Comparison of ENCODE assay signal across 19 cellular contexts in the genomic region with DNA sequence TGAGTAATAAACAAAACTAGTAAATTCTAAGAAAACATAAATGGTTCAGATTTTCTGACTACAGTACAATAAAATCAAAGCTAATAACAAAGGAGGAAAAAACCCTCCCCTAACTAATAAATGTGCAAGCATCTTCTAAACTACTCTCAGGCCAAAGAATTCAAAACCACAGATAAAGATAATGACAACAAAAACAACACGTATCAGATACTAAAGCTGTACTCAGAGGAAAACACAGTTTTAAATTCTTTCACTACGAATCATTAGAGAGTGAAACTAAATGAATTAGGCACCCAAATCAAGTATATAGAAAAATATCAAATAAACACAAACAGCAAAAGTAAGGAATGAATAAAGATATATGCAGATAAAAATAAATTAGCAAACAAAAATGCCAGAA.
DNase-seq lines count a peak whose midpoint lies in the region; ATAC-seq, FAIRE-seq and TF ChIP-seq lines count a peak whose summit lies in the region.
"Had no signal": no experiment of that assay in that cellular context is flagged by ENCODE, and none has a peak within 500 bp of the region (broad histone marks: within the 10 kb centered on the region; RNA-seq: fewer than 3 reads in every experiment).

No MANE protein-coding gene starts in this region.

- H3K27me3 ChIP-seq in ACC112 (ENCODE audit: insufficient read depth, low read length): no peaks in the 10 kb centered on the region
- H3K27me3 ChIP-seq in colonic mucosa: no peaks in the 10 kb centered on the region
- H3K27me3 ChIP-seq: Peyer's patch had no signal

- no peak overlapping the region for H3K27ac ChIP-seq in ACC112 (ENCODE audit: low read depth, low read length)
- peak overlapping the region; percentile 85 for H3K27ac ChIP-seq in mesodermal cell (ENCODE audit: low read depth, low read length, severe bottlenecking)
- H3K27ac ChIP-seq in colonic mucosa: no peak overlapping the region
- H3K27ac ChIP-seq: A549, Peyer's patch had no signal

- peak overlapping the region; percentile 13; the same call in 1 of the 2 replicates for H3K27ac Mint-ChIP-seq in WTC11

- no peak overlapping the region for H2AFZ ChIP-seq in ACC112 (ENCODE audit: low read length, unreplicated experiment)

- H3K27me3 Mint-ChIP-seq in WTC11 (ENCODE audit: low read depth): no peaks in the 10 kb centered on the region; the same call in 1 of the 2 replicates

- H3K36me3 ChIP-seq in ACC112 (ENCODE audit: insufficient read depth, low read length) (no peaks in the 10 kb centered on the region), mesodermal cell (ENCODE audit: control insufficient read depth, insufficient read depth, low read length) (no peaks in the 10 kb centered on the region), colonic mucosa (no peaks in the 10 kb centered on the region)
- H3K36me3 ChIP-seq: Peyer's patch had no signal

- CTCF ChIA-PET in WTC11 (lab: Charles Lee): no interaction called here

- no peaks in the 10 kb centered on the region for H3K9me3 Mint-ChIP-seq in WTC11

- no peaks in the 10 kb centered on the region for H3K79me2 ChIP-seq in ACC112 (ENCODE audit: control insufficient read depth, insufficient read depth, low read length, unreplicated experiment)

- FAIRE-seq in endometrium (lab: Jason Lieb, UNC): peak; percentile 99
- no peak for FAIRE-seq in urothelium cell line (lab: Jason Lieb, UNC)
- FAIRE-seq: A549, GM12878 had no signal

- H3K9ac ChIP-seq in colonic mucosa (ENCODE audit: low read depth in 2 of 2, low read length in 2 of 2): no peak overlapping the region

- TF ChIP-seq CTCF in WTC11 (IDR thresholded peaks at IDR 0.05) (no peak), colonic mucosa (IDR thresholded peaks at IDR 0.05) (no peak)

- no peak overlapping the region for H3K4me3 Mint-ChIP-seq in WTC11

- H3K4me3 ChIP-seq in ACC112 (ENCODE audit: low read depth, low read length): peak overlapping the region; percentile 33; the same call in 1 of the 2 replicates
- no peak overlapping the region for H3K4me3 ChIP-seq in mesodermal cell (ENCODE audit: extremely low read depth, insufficient read depth, low read length, poor library complexity, severe bottlenecking)
- H3K4me3 ChIP-seq in colonic mucosa: no peak overlapping the region
- H3K4me3 ChIP-seq: A549, GM12878, Peyer's patch had no signal

- no peaks in the 10 kb centered on the region for H3K4me1 ChIP-seq in ACC112 (ENCODE audit: control insufficient read depth, insufficient read depth, low read length, unreplicated experiment)
- peaks cover 18% of the 10 kb centered on the region for H3K4me1 ChIP-seq in mesodermal cell (ENCODE audit: control insufficient read depth, insufficient read depth, low read length, poor library complexity, severe bottlenecking)
- no peaks in the 10 kb centered on the region for H3K4me1 ChIP-seq in colonic mucosa
- H3K4me1 ChIP-seq: A549, Caco-2, Peyer's patch had no signal

- no peak for ATAC-seq in WTC11
- ATAC-seq: A549, GM12878 had no signal

- no peaks in the 10 kb centered on the region for H3K36me3 Mint-ChIP-seq in WTC11

- intact Hi-C loops in colonic mucosa (cut with DNase I): no loop called here

- no peaks in the 10 kb centered on the region for H3K9me3 ChIP-seq in mesodermal cell (ENCODE audit: control insufficient read depth, low read length)
- no peaks in the 10 kb centered on the region for H3K9me3 ChIP-seq in colonic mucosa
- H3K9me3 ChIP-seq: A549, Caco-2, Peyer's patch had no signal

- 20% methylated on average over 1 of the region's 2 CpGs; no CpG with 5 or more reads in 1 of the 2 experiments for WGBS in mesodermal cell (ENCODE audit: insufficient coverage in 2 of 2), 2 experiments

- no peak for DNase-seq in WTC11 (ENCODE audit: low spot score)
- DNase-seq in NCI-H748 (lab: John Stamatoyannopoulos, UW; ENCODE audit: unreplicated experiment): no peak
- DNase-seq in urothelium cell line (ENCODE audit: low spot score): no peak
- DNase-seq in amygdala (lab: John Stamatoyannopoulos, UW): no peak
- DNase-seq in colonic mucosa: no peak
- DNase-seq: AML-193, Caco-2, HCEC 1CT, IMR-90, Kasumi-1, NCI-H1930, NCI-H2171 treated with DMSO at 0.1 percent for 48 hours, NCI-H82, Peyer's patch had no signal

- POLR2A ChIA-PET in WTC11 (lab: Charles Lee): no interaction called here

- H3K4me1 Mint-ChIP-seq in WTC11: peaks cover 18% of the 10 kb centered on the region

TF ChIP-seq in WTC11, 78 proteins besides CTCF, POLR2A, EP300 and RAD21 (continues in another document):
- TF ChIP-seq IRF2 (CRISPR knock-in tag; IDR thresholded peaks at IDR 0.05; ENCODE audit: borderline replicate concordance, low read depth) (no peak), ATF3 (CRISPR knock-in tag; conservative IDR thresholded peaks at IDR 0.05) (no peak), ATF6 (CRISPR knock-in tag; IDR thresholded peaks at IDR 0.05) (no peak), SMAD3 (CRISPR knock-in tag; IDR thresholded peaks at IDR 0.05; ENCODE audit: borderline replicate concordance) (no peak), ARID4B (CRISPR knock-in tag; IDR thresholded peaks at IDR 0.05; ENCODE audit: borderline replicate concordance) (no peak)
- TF ChIP-seq, protein P1, sequence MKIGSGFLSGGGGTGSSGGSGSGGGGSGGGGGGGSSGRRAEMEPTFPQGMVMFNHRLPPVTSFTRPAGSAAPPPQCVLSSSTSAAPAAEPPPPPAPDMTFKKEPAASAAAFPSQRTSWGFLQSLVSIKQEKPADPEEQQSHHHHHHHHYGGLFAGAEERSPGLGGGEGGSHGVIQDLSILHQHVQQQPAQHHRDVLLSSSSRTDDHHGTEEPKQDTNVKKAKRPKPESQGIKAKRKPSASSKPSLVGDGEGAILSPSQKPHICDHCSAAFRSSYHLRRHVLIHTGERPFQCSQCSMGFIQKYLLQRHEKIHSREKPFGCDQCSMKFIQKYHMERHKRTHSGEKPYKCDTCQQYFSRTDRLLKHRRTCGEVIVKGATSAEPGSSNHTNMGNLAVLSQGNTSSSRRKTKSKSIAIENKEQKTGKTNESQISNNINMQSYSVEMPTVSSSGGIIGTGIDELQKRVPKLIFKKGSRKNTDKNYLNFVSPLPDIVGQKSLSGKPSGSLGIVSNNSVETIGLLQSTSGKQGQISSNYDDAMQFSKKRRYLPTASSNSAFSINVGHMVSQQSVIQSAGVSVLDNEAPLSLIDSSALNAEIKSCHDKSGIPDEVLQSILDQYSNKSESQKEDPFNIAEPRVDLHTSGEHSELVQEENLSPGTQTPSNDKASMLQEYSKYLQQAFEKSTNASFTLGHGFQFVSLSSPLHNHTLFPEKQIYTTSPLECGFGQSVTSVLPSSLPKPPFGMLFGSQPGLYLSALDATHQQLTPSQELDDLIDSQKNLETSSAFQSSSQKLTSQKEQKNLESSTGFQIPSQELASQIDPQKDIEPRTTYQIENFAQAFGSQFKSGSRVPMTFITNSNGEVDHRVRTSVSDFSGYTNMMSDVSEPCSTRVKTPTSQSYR (CRISPR knock-in tag; IDR thresholded peaks at IDR 0.05): no peak
- TF ChIP-seq, protein P2, sequence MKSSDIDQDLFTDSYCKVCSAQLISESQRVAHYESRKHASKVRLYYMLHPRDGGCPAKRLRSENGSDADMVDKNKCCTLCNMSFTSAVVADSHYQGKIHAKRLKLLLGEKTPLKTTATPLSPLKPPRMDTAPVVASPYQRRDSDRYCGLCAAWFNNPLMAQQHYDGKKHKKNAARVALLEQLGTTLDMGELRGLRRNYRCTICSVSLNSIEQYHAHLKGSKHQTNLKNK (CRISPR knock-in tag; IDR thresholded peaks at IDR 0.05): no peak
